In genomic region chr7:1059200-1060091, GRCh38 we compare ENCODE assay signal across 8 cellular contexts. TPM values are rescaled to one million over a fixed set of nuclear protein-coding genes. Genes with fewer than 3 reads are reported as not detected.
DNase-seq lines count a peak whose midpoint lies in the region; ATAC-seq and TF ChIP-seq lines count a peak whose summit lies in the region.
"Had no signal": no experiment of that assay in that cellular context is flagged by ENCODE, and none has a peak within 500 bp of the region (broad histone marks: within the 10 kb centered on the region; RNA-seq: fewer than 3 reads in every experiment).

No MANE protein-coding gene starts in this region.

- no peaks in the 10 kb centered on the region for H4K20me1 ChIP-seq in GM23248 (ENCODE audit: insufficient read depth)

- no peaks in the 10 kb centered on the region for H3F3A ChIP-seq in GM23248 (ENCODE audit: insufficient read depth)

- no peaks in the 10 kb centered on the region for H3K36me3 Mint-ChIP-seq in glutamatergic neuron (ENCODE audit: unreplicated experiment)

- no peak overlapping the region for H3K4me2 ChIP-seq in GM23248 (ENCODE audit: unreplicated experiment)

- H3K27me3 ChIP-seq in GM23248 (replicated peaks; ENCODE audit: insufficient read depth) = no peaks in the 10 kb centered on the region

- no peaks in the 10 kb centered on the region for H3K9me2 ChIP-seq in GM23248 (ENCODE audit: insufficient read depth)

- H3K27ac ChIP-seq in GM23248 = no peak overlapping the region
- H3K27ac ChIP-seq: parathyroid adenoma had no signal

- peaks cover 17% of the 10 kb centered on the region for H3K4me1 Mint-ChIP-seq in glutamatergic neuron (ENCODE audit: low read depth, unreplicated experiment)

- H3K9me3 Mint-ChIP-seq in glutamatergic neuron (ENCODE audit: unreplicated experiment) = peaks cover 7% of the 10 kb centered on the region

- no peak overlapping the region for H2AFZ ChIP-seq in GM23248
- H2AFZ ChIP-seq: parathyroid adenoma had no signal

- no peaks in the 10 kb centered on the region for H3K79me2 ChIP-seq in GM23248 (ENCODE audit: insufficient read depth)

- no peaks in the 10 kb centered on the region for H3K9me3 ChIP-seq in GM23248 (ENCODE audit: low read depth)

- H3K9ac ChIP-seq in GM23248 = no peak overlapping the region
- H3K9ac ChIP-seq: parathyroid adenoma had no signal

- peak; percentile 12 for DNase-seq in GM23248
- peak; percentile 68 for DNase-seq in glutamatergic neuron
- peak; percentile 45 for DNase-seq in stimulated activated CD8-positive, alpha-beta memory T cell treated with anti-CD3 and anti-CD28 coated beads, Interleukin-4, amount 100 ng/mL, for 48 hours
- no peak for DNase-seq in globus pallidus (ENCODE audit: low spot score)
- DNase-seq in OCI-M2 (lab: John Stamatoyannopoulos, UW; ENCODE audit: unreplicated experiment) = no peak
- no peak for DNase-seq in NCI-H2107 treated with DMSO at 0.1 percent for 48 hours (lab: John Stamatoyannopoulos, UW; ENCODE audit: unreplicated experiment)

- H3K4me3 ChIP-seq in GM23248 = no peak overlapping the region

- H3K36me3 ChIP-seq in GM23248 (ENCODE audit: low read depth) = no peaks in the 10 kb centered on the region

- peaks cover 12% of the 10 kb centered on the region for H3K27me3 Mint-ChIP-seq in glutamatergic neuron (ENCODE audit: unreplicated experiment)

- peak overlapping the region; percentile 33 for H3K27ac Mint-ChIP-seq in glutamatergic neuron (ENCODE audit: unreplicated experiment)

- 20 to 44% methylated on average over 13 to 50 of the region's 55 CpGs for WGBS in GM23248 (ENCODE audit: low coverage in 1 of 2, low lambda C conversion rate in 2 of 2, missing lambda C conversion rate in 2 of 2), 2 experiments

- H3K4me1 ChIP-seq in GM23248 (ENCODE audit: insufficient read depth) = no peaks in the 10 kb centered on the region
- H3K4me1 ChIP-seq: parathyroid adenoma had no signal

- ATAC-seq in SK-N-SH treated with all-trans-retinoic acid at 6 μM for 48 hours = peak; percentile 25

- in situ Hi-C loops in GM23248 (cut with MboI) = loop anchor here (5.0 kb wide), 1 partner anchor 67 kb away; no protein-coding TSS in a partner anchor

- no peak for TF ChIP-seq CTCF in glutamatergic neuron (IDR thresholded peaks at IDR 0.05; ENCODE audit: partially characterized antibody, unreplicated experiment)

- H3K4me3 Mint-ChIP-seq in glutamatergic neuron (ENCODE audit: unreplicated experiment) = peak overlapping the region; percentile 34

TF ChIP-seq in SK-N-SH treated with all-trans-retinoic acid at 6 μM for 48 hours, 23 proteins besides CTCF, POLR2A, EP300 and RAD21:
- no peak for TF ChIP-seq SNAI2 (CRISPR knock-in tag; IDR thresholded peaks at IDR 0.05)
- no peak for TF ChIP-seq ISL1 (CRISPR knock-in tag; IDR thresholded peaks at IDR 0.05)
- no peak for TF ChIP-seq OSR1 (CRISPR knock-in tag; IDR thresholded peaks at IDR 0.05)

RNA-seq across cellular contexts. Expression of gene GPR146, which starts 15.1 kb away (rescaled TPM):
- 9.7 and 10.2 TPM in 2 replicates for total RNA-seq in GM23248 (2014; rRNA removed; shearing (Covaris generic))
- 4.3 and 5.1 TPM in 2 replicates for polyA plus RNA-seq in GM23248 (2016; fragmentation: Nextera tagmentation; extraction: Ambion mirVana)
- total RNA-seq in glutamatergic neuron (ENCODE audit: unreplicated experiment) = 3.1 TPM

RNA-seq across cellular contexts. Expression of gene GPER1, which starts 28.5 kb away (rescaled TPM):
- total RNA-seq in GM23248 (2014; rRNA removed; shearing (Covaris generic)) = 3.4 and 6.7 TPM in 2 replicates
- 5.6 and 6.7 TPM in 2 replicates for polyA plus RNA-seq in GM23248 (2016; fragmentation: Nextera tagmentation; extraction: Ambion mirVana)
- 0.59 TPM for total RNA-seq in glutamatergic neuron (ENCODE audit: unreplicated experiment)

Comparison
In these comparisons a context has a peak if more than half of its experiments do, and no peak if none do; other contexts are left out.
1. DNase-seq: peak in GM23248 (single experiment), glutamatergic neuron (single experiment) and stimulated activated CD8-positive, alpha-beta memory T cell treated with anti-CD3 and anti-CD28 coated beads, Interleukin-4, amount 100 ng/mL, for 48 hours (single experiment); none in globus pallidus (single experiment), OCI-M2 (single experiment) and NCI-H2107 treated with DMSO at 0.1 percent for 48 hours (single experiment).